Comparison of ENCODE assay signal across 8 cellular contexts in the genomic region with DNA sequence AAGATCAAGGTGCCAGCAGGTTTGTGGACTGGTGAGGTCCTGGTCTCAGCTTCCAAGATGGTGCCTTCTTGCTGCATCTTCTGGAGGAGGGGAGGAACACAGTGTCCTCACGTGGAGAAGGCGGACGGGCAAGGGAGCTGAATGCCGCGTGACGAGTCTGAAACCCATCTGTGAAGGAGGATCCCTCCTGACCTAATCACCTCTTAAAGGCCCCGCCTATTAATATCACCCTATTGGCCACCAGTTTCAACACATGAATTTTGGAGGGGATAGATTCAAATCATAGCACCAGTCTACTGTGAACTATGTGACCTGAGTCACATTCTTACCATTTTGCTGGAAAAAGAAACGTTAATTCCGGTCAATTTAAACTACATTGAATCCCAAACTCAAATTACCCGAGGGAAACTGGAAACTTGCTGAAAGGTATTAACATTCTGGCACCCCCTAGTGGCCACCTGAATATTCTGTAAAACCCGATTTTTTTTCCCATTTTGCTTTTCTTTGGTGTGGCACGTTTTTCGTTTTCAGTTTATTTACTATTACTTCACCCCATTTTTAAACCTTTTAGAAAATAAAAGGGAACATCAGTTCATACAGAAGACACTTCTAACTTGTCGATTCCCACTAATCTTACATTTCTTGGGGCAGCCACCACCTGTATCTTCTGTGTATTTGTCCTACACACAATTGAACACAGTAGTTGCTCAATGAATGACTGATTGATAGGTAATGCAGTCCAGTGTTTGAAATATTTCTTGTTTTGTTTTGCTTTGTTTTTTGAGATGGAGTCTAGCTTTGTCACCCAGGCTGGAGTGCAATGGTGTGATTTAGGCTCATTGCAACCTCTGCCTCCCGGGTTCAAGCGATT. TPM values are rescaled to one million over a fixed set of nuclear protein-coding genes. Genes with fewer than 3 reads are reported as not detected.
DNase-seq lines count a peak whose midpoint lies in the region; ATAC-seq, FAIRE-seq and TF ChIP-seq lines count a peak whose summit lies in the region.

No MANE protein-coding gene starts in this region.

- H3K9ac ChIP-seq in astrocyte (ENCODE audit: low read length) = no peak overlapping the region

- H2AFZ ChIP-seq in astrocyte (ENCODE audit: low read depth, low read length) = peak overlapping the region; percentile 53

- H3K27me3 ChIP-seq in Panc1 (ENCODE audit: control insufficient read depth, insufficient read depth, low read length) (no peaks in the 10 kb centered on the region), astrocyte (ENCODE audit: insufficient read depth, low read length) (no peaks in the 10 kb centered on the region)

- no peaks in the 10 kb centered on the region for H3K79me2 ChIP-seq in astrocyte (ENCODE audit: insufficient read depth, low read length)

- intact Hi-C loops in Panc1 (cut with micrococcal nuclease; ENCODE audit: unreplicated experiment) = no loop called here

- no peaks in the 10 kb centered on the region for H3K4me1 Mint-ChIP-seq in astrocyte (ENCODE audit: low read depth, unreplicated experiment)

- peak overlapping the region; percentile 64 for H3K4me2 ChIP-seq in astrocyte (ENCODE audit: low read length)

- H4K20me1 ChIP-seq in astrocyte (ENCODE audit: insufficient read depth, low read length) = no peaks in the 10 kb centered on the region

- peak; percentile 68 for TF ChIP-seq CTCF in AG09319 (IDR thresholded peaks at IDR 0.05; ENCODE audit: low read depth, low read length)
- peak; percentile 61 for TF ChIP-seq CTCF in GM12874 (IDR thresholded peaks at IDR 0.05; ENCODE audit: insufficient read depth, low read depth, low read length)
- TF ChIP-seq CTCF in Panc1 (IDR thresholded peaks at IDR 0.05) = peak; percentile 82
- peak; percentile 80 for TF ChIP-seq CTCF in astrocyte (IDR thresholded peaks at IDR 0.05; ENCODE audit: insufficient read depth, low read depth, low read length)

- ATAC-seq in HG03558 (IDR thresholded peaks at IDR 0.05; ENCODE audit: extremely low read depth, unreplicated experiment) (peak; percentile 52), Panc1 (no peak)

- POLR2A ChIA-PET in Panc1 (lab: Charles Lee) = no interaction called here

- H3K27ac Mint-ChIP-seq in astrocyte (ENCODE audit: unreplicated experiment) = no peak overlapping the region

- no peaks in the 10 kb centered on the region for H3K27me3 Mint-ChIP-seq in astrocyte (ENCODE audit: low read depth, unreplicated experiment)

- no peaks in the 10 kb centered on the region for H3K36me3 Mint-ChIP-seq in astrocyte (ENCODE audit: low read depth, unreplicated experiment)

- H3K9me3 ChIP-seq in Panc1 (ENCODE audit: control insufficient read depth, insufficient read depth, low read depth, low read length) = no peaks in the 10 kb centered on the region
- no peaks in the 10 kb centered on the region for H3K9me3 ChIP-seq in astrocyte (ENCODE audit: insufficient read depth, low read depth, low read length)

- H3K36me3 ChIP-seq in Panc1 (ENCODE audit: control insufficient read depth, insufficient read depth, low read length) (no peaks in the 10 kb centered on the region), astrocyte (ENCODE audit: insufficient read depth, low read length) (no peaks in the 10 kb centered on the region)

- H3K4me1 ChIP-seq in Panc1 (ENCODE audit: control insufficient read depth, insufficient read depth, low read length) = no peaks in the 10 kb centered on the region
- H3K4me1 ChIP-seq in astrocyte (ENCODE audit: insufficient read depth, low read length) = no peaks in the 10 kb centered on the region

- no peak overlapping the region for H3K4me3 Mint-ChIP-seq in astrocyte (ENCODE audit: unreplicated experiment)

- no peak overlapping the region for H3K27ac ChIP-seq in Panc1 (ENCODE audit: low read length)
- no peak overlapping the region for H3K27ac ChIP-seq in astrocyte (ENCODE audit: low read depth, low read length)

- no peak for DNase-seq in AG09319 (ENCODE audit: extremely low read depth, low read depth)
- peak; percentile 15 for DNase-seq in Panc1 (ENCODE audit: low read depth, low spot score)
- peak; percentile 19 for DNase-seq in astrocyte (ENCODE audit: low read depth)
- peak; percentile 69 for DNase-seq in inferior parietal cortex (ENCODE audit: extremely low spot score)
- peak; percentile 8 to 21 for DNase-seq in stimulated activated CD4-positive, alpha-beta T cell treated with anti-CD3 and anti-CD28 coated beads, Interleukin-4, amount 100 ng/mL, for 4 hours
- no peak for DNase-seq in ecto neural progenitor cell (ENCODE audit: low spot score)

- no peak for FAIRE-seq in astrocyte (lab: Jason Lieb, UNC)

- in situ Hi-C loops in Panc1 (cut with HindIII; ENCODE audit: low pct_unique_long_range_greater_than_20kb, low sequenced_read_pairs) = no loop called here

- H3K4me3 ChIP-seq in Panc1 (ENCODE audit: low read depth in 2 of 2, low read length in 2 of 2) (no peak overlapping the region), astrocyte (ENCODE audit: insufficient read depth, low read depth, low read length) (no peak overlapping the region)

- H3K9me3 Mint-ChIP-seq in astrocyte (ENCODE audit: unreplicated experiment) = no peaks in the 10 kb centered on the region

- no TSS peak for BruUV-seq in Panc1 (replicated peaks; lab: Mats Ljungman, UMichigan)

- CTCF ChIA-PET in Panc1 (lab: Charles Lee) = interaction anchor here (0.7 kb wide), 1 partner anchor 123 kb away, joined by 3 read pairs; no protein-coding TSS in a partner anchor

RNA-seq across cellular contexts. Expression of gene CCDC170, which starts 17.9 kb away (rescaled TPM):
- total RNA-seq in Panc1 (2021; ENCODE audit: unreplicated experiment) (not detected), astrocyte (0.10 and 0.14 TPM in 2 replicates)
- polyA plus RNA-seq in Panc1 (2012; ENCODE audit: insufficient read length) = not detected

RNA-seq across cellular contexts. Expression of gene RMND1, which starts 24.0 kb away (rescaled TPM):
- total RNA-seq in Panc1 (2021; ENCODE audit: unreplicated experiment) = 16.1 TPM
- 6.2 TPM for polyA plus RNA-seq in Panc1 (2012; ENCODE audit: insufficient read length)
- 22.7 and 25.9 TPM in 2 replicates for total RNA-seq in astrocyte

Comparison
In these comparisons a context has a peak if more than half of its experiments do, and no peak if none do; other contexts are left out.
1. DNase-seq: peak in Panc1 (single experiment), astrocyte (single experiment), inferior parietal cortex (single experiment) and stimulated activated CD4-positive, alpha-beta T cell treated with anti-CD3 and anti-CD28 coated beads, Interleukin-4, amount 100 ng/mL, for 4 hours (2 of 2); none in AG09319 (single experiment) and ecto neural progenitor cell (single experiment).
2. Peak in every context shown above with its lines, with median percentiles within 50 percentile points of each other: CTCF ChIP-seq.